30 cellular contexts compared by ENCODE assay signal in genomic region chr18:42734520-42734919, GRCh38.
"Had no signal": no experiment of that assay in that cellular context is flagged by ENCODE, and none has a peak within 500 bp of the region (broad histone marks: within the 10 kb centered on the region; RNA-seq: fewer than 3 reads in every experiment).

No MANE protein-coding gene starts in this region.

- H3K27me3 ChIP-seq: neural progenitor cell, neutrophil, right atrium auricular region, stomach, testis, thyroid gland, transverse colon, upper lobe of left lung, vagina had no signal

- H3K4me3 Mint-ChIP-seq: immature natural killer cell; naive thymus-derived CD4-positive, alpha-beta T cell; nephron; neural progenitor cell; stimulated activated naive B cell treated with anti-CD40 and anti-IgM and Interleukin-4, amounts not matched to agents 10 μg/mL and 1 μg/mL and 100 μg/mL, for 72 hours had no signal

- H3K9me3 Mint-ChIP-seq: nephron had no signal

- H3K27me3 Mint-ChIP-seq: naive thymus-derived CD4-positive, alpha-beta T cell; stimulated activated naive B cell treated with anti-CD40 and anti-IgM and Interleukin-4, amounts not matched to agents 10 μg/mL and 1 μg/mL and 100 μg/mL, for 72 hours had no signal

- H3K4me1 ChIP-seq: left ventricle myocardium inferior, parathyroid adenoma, psoas muscle, right atrium auricular region, stomach, testis, thyroid gland, transverse colon, upper lobe of left lung, vagina had no signal

- H3K36me3 Mint-ChIP-seq: immature natural killer cell; naive thymus-derived CD4-positive, alpha-beta T cell; neural progenitor cell; stimulated activated naive B cell treated with anti-CD40 and anti-IgM and Interleukin-4, amounts not matched to agents 10 μg/mL and 1 μg/mL and 100 μg/mL, for 72 hours had no signal

- H2AFZ ChIP-seq: neural progenitor cell, parathyroid adenoma had no signal

- H3K36me3 ChIP-seq: left ventricle myocardium inferior, neural progenitor cell, neutrophil, right atrium auricular region, stomach, thyroid gland, transverse colon, upper lobe of left lung, vagina had no signal

- DNase-seq: hypothalamus; immature natural killer cell; kidney; left colon; left ventricle myocardium inferior; midbrain; mucosa of descending colon; naive thymus-derived CD4-positive, alpha-beta T cell; occipital lobe; psoas muscle; stimulated activated CD4-positive, alpha-beta T cell treated with anti-CD3 and anti-CD28 coated beads, Interleukin-12 subunit alpha, Interleukin-12 subunit beta, amount 100 ng/mL, for 4 hours; stimulated activated CD4-positive, alpha-beta T cell treated with anti-CD3 and anti-CD28 coated beads, Interleukin-15, amount 100 ng/mL, for 24 hours; stimulated activated CD4-positive, alpha-beta T cell treated with anti-CD3 and anti-CD28 coated beads, Interleukin-2, amount 100 ng/mL, for 24 hours; stimulated activated CD4-positive, alpha-beta T cell treated with anti-CD3 and anti-CD28 coated beads, Interleukin-4, amount 100 ng/mL, for 1 hour; stimulated activated naive B cell treated with anti-CD40 and anti-IgM and Interleukin-4, amounts not matched to agents 10 μg/mL and 1 μg/mL and 100 μg/mL, for 72 hours; stimulated activated naive CD8-positive, alpha-beta T cell treated with anti-CD3 and anti-CD28 coated beads, Interleukin-15, Interleukin-2, amounts not matched to agents 100 U/mL and 50 U/mL, for 24 hours; stomach; testis; thyroid gland; transverse colon; upper lobe of left lung had no signal

- H3K4me3 ChIP-seq: left ventricle myocardium inferior, lung, mucosa of descending colon, neural progenitor cell, psoas muscle, right atrium auricular region, skin epidermis, stomach, testis, thyroid gland, transverse colon, upper lobe of left lung, vagina had no signal

- H3K27ac Mint-ChIP-seq: immature natural killer cell; naive thymus-derived CD4-positive, alpha-beta T cell; nephron; neural progenitor cell; stimulated activated naive B cell treated with anti-CD40 and anti-IgM and Interleukin-4, amounts not matched to agents 10 μg/mL and 1 μg/mL and 100 μg/mL, for 72 hours had no signal

- H3K4me1 Mint-ChIP-seq: immature natural killer cell; naive thymus-derived CD4-positive, alpha-beta T cell; neural progenitor cell; stimulated activated naive B cell treated with anti-CD40 and anti-IgM and Interleukin-4, amounts not matched to agents 10 μg/mL and 1 μg/mL and 100 μg/mL, for 72 hours had no signal

- H3K27ac ChIP-seq: left ventricle myocardium inferior, neural progenitor cell, neutrophil, parathyroid adenoma, psoas muscle, right atrium auricular region, skin epidermis, stomach, testis, thyroid gland, transverse colon, upper lobe of left lung, vagina had no signal

- ATAC-seq: left colon; mucosa of descending colon; naive thymus-derived CD4-positive, alpha-beta T cell; psoas muscle; sciatic nerve; stimulated activated naive B cell treated with anti-CD40 and anti-IgM and Interleukin-4, amounts not matched to agents 10 μg/mL and 1 μg/mL and 100 μg/mL, for 72 hours; stimulated activated naive CD8-positive, alpha-beta T cell treated with anti-CD3 and anti-CD28 coated beads, Interleukin-15, Interleukin-2, amounts not matched to agents 100 U/mL and 50 U/mL, for 24 hours had no signal

- H3K79me2 ChIP-seq: parathyroid adenoma had no signal

- H3K4me2 ChIP-seq: neural progenitor cell had no signal
